11 cellular contexts compared by ENCODE assay signal in genomic region chr14:75158843-75159614, GRCh38. TPM values are rescaled to one million over a fixed set of nuclear protein-coding genes. Genes with fewer than 3 reads are reported as not detected.
DNase-seq lines count a peak whose midpoint lies in the region; ATAC-seq and FAIRE-seq lines count a peak whose summit lies in the region.
"Had no signal": no experiment of that assay in that cellular context is flagged by ENCODE, and none has a peak within 500 bp of the region (broad histone marks: within the 10 kb centered on the region; RNA-seq: fewer than 3 reads in every experiment).

No MANE protein-coding gene starts in this region.

- DNase-seq in GM19239 (ENCODE audit: insufficient read length, low spot score): no peak
- no peak for DNase-seq in activated naive CD4-positive, alpha-beta T cell treated with anti-CD3 and anti-CD28 coated beads, Interleukin-2, amount 50 U/mL, for 72 hours (ENCODE audit: low spot score in 2 of 2)
- DNase-seq in renal cortical epithelial cell (ENCODE audit: low read depth): peak; percentile 61
- no peak for DNase-seq in NCI-H1694 treated with DMSO at 0.1 percent for 48 hours (lab: John Stamatoyannopoulos, UW)
- DNase-seq: NCI-H345, SIG-M5, uterus had no signal

- ATAC-seq in HG03558 (IDR thresholded peaks at IDR 0.05; ENCODE audit: extremely low read depth, unreplicated experiment) (peak; percentile 49), HG03135 (IDR thresholded peaks at IDR 0.05; ENCODE audit: unreplicated experiment) (no peak), GM19463 (IDR thresholded peaks at IDR 0.05; ENCODE audit: unreplicated experiment) (no peak)
- ATAC-seq in activated naive CD4-positive, alpha-beta T cell treated with anti-CD3 and anti-CD28 coated beads, Interleukin-2, amount 50 U/mL, for 72 hours: peak; percentile 76 to 88

- H3K9me3 Mint-ChIP-seq in activated naive CD4-positive, alpha-beta T cell treated with anti-CD3 and anti-CD28 coated beads, Interleukin-2, amount 50 U/mL, for 72 hours: no peaks in the 10 kb centered on the region

- no peaks in the 10 kb centered on the region for H3K36me3 Mint-ChIP-seq in activated naive CD4-positive, alpha-beta T cell treated with anti-CD3 and anti-CD28 coated beads, Interleukin-2, amount 50 U/mL, for 72 hours

- H3K27ac Mint-ChIP-seq in activated naive CD4-positive, alpha-beta T cell treated with anti-CD3 and anti-CD28 coated beads, Interleukin-2, amount 50 U/mL, for 72 hours: peak overlapping the region in 1 of 2 donors; percentile 51

- peak; percentile 81 for FAIRE-seq in GM19239 (lab: Jason Lieb, UNC)
- FAIRE-seq: endothelial cell of umbilical vein had no signal

RNA-seq across cellular contexts. Expression of gene TMED10, which starts 17.4 kb away (rescaled TPM):
- 100 to 1,000 TPM; 148 to 158 TPM for total RNA-seq in activated naive CD4-positive, alpha-beta T cell treated with anti-CD3 and anti-CD28 coated beads, Interleukin-2, amount 50 U/mL, for 72 hours
- 304 and 361 TPM in 2 replicates for total RNA-seq in renal cortical epithelial cell

RNA-seq across cellular contexts. Expression of gene NEK9, which starts 32.2 kb away (rescaled TPM):
- total RNA-seq in activated naive CD4-positive, alpha-beta T cell treated with anti-CD3 and anti-CD28 coated beads, Interleukin-2, amount 50 U/mL, for 72 hours: 10 to 100 TPM; 47.9 to 63.1 TPM
- 20.1 and 81.5 TPM in 2 replicates for total RNA-seq in renal cortical epithelial cell

Comparison
In these comparisons a context has a peak if more than half of its experiments do, and no peak if none do; other contexts are left out.
1. ATAC-seq: peak in HG03558 (single experiment) and activated naive CD4-positive, alpha-beta T cell treated with anti-CD3 and anti-CD28 coated beads, Interleukin-2, amount 50 U/mL, for 72 hours (2 of 2); none in HG03135 (single experiment) and GM19463 (single experiment).